Comparison of ENCODE assay signal across 1 cellular context in the genomic region with DNA sequence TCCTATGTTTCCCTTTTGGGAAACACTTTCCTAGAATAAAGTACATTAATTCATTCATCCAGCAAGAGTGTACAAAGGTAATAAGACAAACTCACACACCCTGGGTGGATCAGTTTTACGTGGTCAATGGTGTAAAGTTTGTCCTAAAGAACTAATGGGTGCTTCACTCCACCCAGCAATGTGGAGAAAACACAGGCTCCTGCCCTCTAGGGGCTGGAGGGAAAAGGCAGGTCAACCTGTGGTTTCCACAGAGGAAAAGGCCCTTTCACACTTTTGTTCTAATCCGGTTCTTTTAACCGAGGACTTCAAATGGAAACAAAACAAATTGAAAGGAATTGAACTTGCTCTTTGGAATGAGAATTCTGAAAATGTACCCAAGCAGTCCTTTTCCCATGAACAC.
A peak's percentile ranks its signal among the peaks of the same experiment; 100 is the strongest.
TF ChIP-seq lines count a peak whose summit lies in the region.

No MANE protein-coding gene starts in this region.

TF ChIP-seq in H1, 55 proteins besides CTCF, POLR2A, EP300 and RAD21 (continued from another document):
- TF ChIP-seq BACH1 (IDR thresholded peaks at IDR 0.05; ENCODE audit: low read length): peak; percentile 34; the same call in 1 of the 2 replicates
- no peak for TF ChIP-seq GABPA (IDR thresholded peaks at IDR 0.05; ENCODE audit: borderline replicate concordance, insufficient read depth, low read length)
